31 cellular contexts compared by ENCODE assay signal in the genomic region with DNA sequence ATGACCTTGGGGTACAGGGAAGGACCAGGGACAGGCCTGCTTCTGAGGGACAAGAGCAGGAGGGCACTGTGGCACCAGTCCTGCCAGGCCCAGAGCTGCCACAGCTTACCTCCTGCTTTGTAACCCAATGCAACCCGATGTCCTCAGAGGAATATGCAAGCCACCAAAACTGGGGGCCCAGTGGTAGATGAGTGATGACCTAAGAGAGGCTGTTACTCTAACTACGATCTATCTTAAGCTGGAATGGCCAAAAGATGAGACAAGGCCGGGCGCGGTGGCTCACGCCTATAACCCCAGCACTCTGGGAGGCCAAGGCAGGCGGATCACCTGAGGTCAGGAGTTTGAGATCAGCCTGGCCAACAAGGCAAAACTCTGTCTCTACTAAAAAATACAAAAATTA. TPM values are rescaled to one million over a fixed set of nuclear protein-coding genes. Genes with fewer than 3 reads are reported as not detected.
"Had no signal": no experiment of that assay in that cellular context is flagged by ENCODE, and none has a peak within 500 bp of the region (broad histone marks: within the 10 kb centered on the region; RNA-seq: fewer than 3 reads in every experiment).

No MANE protein-coding gene starts in this region.

- H3K27ac ChIP-seq: brain microvascular endothelial cell, Peyer's patch, SJSA1 had no signal

- H3K9me2 ChIP-seq: SK-N-SH had no signal

- DNase-seq: activated CD4-positive, alpha-beta T cell treated with anti-CD3 and anti-CD28 coated beads, Interleukin-2, amount 10 ng/mL, durations not matched to agents 24 days and 14 days; activated CD4-positive, alpha-beta T cell treated with anti-CD3 and anti-CD28 coated beads, Interleukin-2, amount 50 U/mL, for 4 hours; activated CD8-positive, alpha-beta T cell treated with anti-CD3 and anti-CD28 coated beads for 36 hours; activated gamma-delta T cell treated with Interleukin-2 at 50 U/mL for 16 hours; activated naive CD4-positive, alpha-beta T cell treated with anti-CD3 and anti-CD28 coated beads for 36 hours; activated T-cell treated with anti-CD3 and anti-CD28 coated beads for 4 hours; activated T-cell treated with anti-CD3 and anti-CD28 coated beads, Interleukin-2, amount 50 U/mL, for 4 hours; adrenal gland; brain microvascular endothelial cell; NCI-H1092 treated with DMSO at 0.1 percent for 48 hours; NCI-H1417 treated with DMSO at 0.1 percent for 48 hours; NCI-H1694; NCI-H1930; NCI-H2081 treated with DMSO at 0.1 percent for 48 hours; NCI-H226; NCI-H446 treated with DMSO at 0.1 percent for 48 hours; NCI-H524; NK-92 treated with Interleukin-12 subunit alpha and Interleukin-12 subunit beta, amount 100 ng/mL, for 24 hours; PC-3; Peyer's patch; RPMI8226; SHP77 treated with DMSO at 0.1 percent for 48 hours; SK-N-SH had no signal

- H3K27ac Mint-ChIP-seq: activated CD4-positive, alpha-beta T cell treated with anti-CD3 and anti-CD28 coated beads, Interleukin-2, amount 10 ng/mL, durations not matched to agents 24 days and 14 days; activated CD8-positive, alpha-beta T cell treated with anti-CD3 and anti-CD28 coated beads for 36 hours; activated naive CD4-positive, alpha-beta T cell treated with anti-CD3 and anti-CD28 coated beads for 36 hours; activated naive CD4-positive, alpha-beta T cell treated with anti-CD3 and anti-CD28 coated beads, Interleukin-2, amount 50 U/mL, for 72 hours; activated T-helper 1 cell treated with anti-CD3 and anti-CD28 coated beads, Interleukin-12 subunit alpha, Interleukin-12 subunit beta, Interleukin-2, Interleukin-4 antibody, amounts not matched to agents 30 ng/mL and 10 ng/mL and 1 ng/mL, durations not matched to agents 14 hours and 24 hours and 36 hours; T-helper 1 cell treated with Interleukin-12 subunit alpha and Interleukin-12 subunit beta and Interleukin-4 antibody, amounts not matched to agents 30 μg/mL and 1 μg/mL, for 36 hours; T-helper 2 cell treated with Interferon-gamma antibody and Interleukin-4, amounts not matched to agents 5 μg/mL and 100 μg/mL, for 36 hours had no signal

- H3K27me3 ChIP-seq: adrenal gland, brain microvascular endothelial cell, Peyer's patch, SJSA1 had no signal

- H3K4me3 ChIP-seq: adrenal gland, K562, Peyer's patch, SJSA1 had no signal

- H3K9ac ChIP-seq: SK-N-SH had no signal

- ATAC-seq: activated CD8-positive, alpha-beta T cell treated with anti-CD3 and anti-CD28 coated beads for 36 hours; activated naive CD4-positive, alpha-beta T cell treated with anti-CD3 and anti-CD28 coated beads, Interleukin-2, amount 50 U/mL, for 72 hours; activated T-cell treated with anti-CD3 and anti-CD28 coated beads, Interleukin-2, amount 50 U/mL, for 4 hours; K562; PC-3 had no signal

- H3K4me3 Mint-ChIP-seq: activated CD4-positive, alpha-beta T cell treated with anti-CD3 and anti-CD28 coated beads, Interleukin-2, amount 10 ng/mL, durations not matched to agents 24 days and 14 days; activated CD8-positive, alpha-beta T cell treated with anti-CD3 and anti-CD28 coated beads for 36 hours; activated naive CD4-positive, alpha-beta T cell treated with anti-CD3 and anti-CD28 coated beads for 36 hours; activated T-cell treated with anti-CD3 and anti-CD28 coated beads, Interleukin-2, amount 50 U/mL, for 4 hours; activated T-helper 1 cell treated with anti-CD3 and anti-CD28 coated beads, Interleukin-12 subunit alpha, Interleukin-12 subunit beta, Interleukin-2, Interleukin-4 antibody, amounts not matched to agents 30 ng/mL and 10 ng/mL and 1 ng/mL, durations not matched to agents 14 hours and 24 hours and 36 hours; T-helper 1 cell treated with Interleukin-12 subunit alpha and Interleukin-12 subunit beta and Interleukin-4 antibody, amounts not matched to agents 30 μg/mL and 1 μg/mL, for 36 hours; T-helper 2 cell treated with Interferon-gamma antibody and Interleukin-4, amounts not matched to agents 5 μg/mL and 100 μg/mL, for 36 hours had no signal

- H3K4me2 ChIP-seq: SK-N-SH had no signal

- H3K9me3 ChIP-seq: adrenal gland, Peyer's patch, SJSA1, SK-N-SH had no signal

- H3K36me3 ChIP-seq: adrenal gland, brain microvascular endothelial cell, Peyer's patch had no signal

- H3K27me3 Mint-ChIP-seq: activated CD4-positive, alpha-beta T cell treated with anti-CD3 and anti-CD28 coated beads, Interleukin-2, amount 10 ng/mL, durations not matched to agents 24 days and 14 days; activated CD8-positive, alpha-beta T cell treated with anti-CD3 and anti-CD28 coated beads for 36 hours had no signal

- H3K9me3 Mint-ChIP-seq: activated CD4-positive, alpha-beta T cell treated with anti-CD3 and anti-CD28 coated beads, Interleukin-2, amount 10 ng/mL, durations not matched to agents 24 days and 14 days; activated CD8-positive, alpha-beta T cell treated with anti-CD3 and anti-CD28 coated beads for 36 hours; activated naive CD4-positive, alpha-beta T cell treated with anti-CD3 and anti-CD28 coated beads for 36 hours; activated naive CD4-positive, alpha-beta T cell treated with anti-CD3 and anti-CD28 coated beads, Interleukin-2, amount 50 U/mL, for 72 hours; activated T-cell treated with anti-CD3 and anti-CD28 coated beads, Interleukin-2, amount 50 U/mL, for 4 hours; activated T-helper 1 cell treated with anti-CD3 and anti-CD28 coated beads, Interleukin-12 subunit alpha, Interleukin-12 subunit beta, Interleukin-2, Interleukin-4 antibody, amounts not matched to agents 30 ng/mL and 10 ng/mL and 1 ng/mL, durations not matched to agents 14 hours and 24 hours and 36 hours; T-helper 1 cell treated with Interleukin-12 subunit alpha and Interleukin-12 subunit beta and Interleukin-4 antibody, amounts not matched to agents 30 μg/mL and 1 μg/mL, for 36 hours; T-helper 2 cell treated with Interferon-gamma antibody and Interleukin-4, amounts not matched to agents 5 μg/mL and 100 μg/mL, for 36 hours had no signal

RNA-seq across cellular contexts. Expression of a gene that starts 36.7 kb away (rescaled TPM):
- total RNA-seq: activated CD4-positive, alpha-beta T cell treated with anti-CD3 and anti-CD28 coated beads, Interleukin-2, amount 10 ng/mL, durations not matched to agents 24 days and 14 days; activated CD8-positive, alpha-beta memory T cell treated with anti-CD3 and anti-CD28 coated beads for 36 hours; activated CD8-positive, alpha-beta T cell treated with anti-CD3 and anti-CD28 coated beads for 36 hours; activated naive CD4-positive, alpha-beta T cell treated with anti-CD3 and anti-CD28 coated beads for 36 hours; activated naive CD4-positive, alpha-beta T cell treated with anti-CD3 and anti-CD28 coated beads, Interleukin-2, amount 50 U/mL, for 72 hours; activated T-cell treated with anti-CD3 and anti-CD28 coated beads, Interleukin-2, amount 50 U/mL, for 4 hours; activated T-helper 1 cell treated with anti-CD3 and anti-CD28 coated beads, Interleukin-12 subunit alpha, Interleukin-12 subunit beta, Interleukin-2, Interleukin-4 antibody, amounts not matched to agents 30 ng/mL and 10 ng/mL and 1 ng/mL, durations not matched to agents 14 hours and 24 hours and 36 hours; adrenal gland; K562; M059J; PC-3; Peyer's patch; SJSA1 had no signal
- polyA plus RNA-seq: adrenal gland, K562, SK-N-SH had no signal
